ENCODE assay signal across 10 cellular contexts in the genomic region with DNA sequence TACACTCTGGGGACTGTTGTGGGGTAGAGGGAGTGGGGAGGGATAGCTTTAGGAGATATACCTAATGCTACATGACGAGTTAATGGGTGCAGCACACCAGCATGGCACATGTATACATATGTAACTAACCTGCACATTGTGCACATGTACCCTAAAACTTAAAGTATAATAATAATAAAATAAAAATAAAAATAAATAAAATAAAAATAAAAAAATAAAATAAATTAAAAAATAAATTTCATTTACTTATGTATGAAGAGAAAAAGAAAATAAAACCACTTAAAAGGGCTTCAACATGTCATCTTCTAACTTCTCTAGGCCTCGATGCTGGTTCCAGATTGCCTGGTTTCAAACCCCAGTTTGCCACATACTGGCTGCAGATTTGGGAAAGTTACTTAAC. TPM values are rescaled to one million over a fixed set of nuclear protein-coding genes. Genes with fewer than 3 reads are reported as not detected.
"Had no signal": no experiment of that assay in that cellular context is flagged by ENCODE, and none has a peak within 500 bp of the region (broad histone marks: within the 10 kb centered on the region; RNA-seq: fewer than 3 reads in every experiment).

No MANE protein-coding gene starts in this region.

RNA-seq across cellular contexts. Expression of gene HTR1E, which starts 10.2 kb away (rescaled TPM):
- total RNA-seq: OCI-LY7, PC-3, PC-9, Peyer's patch, Right ventricle myocardium inferior, Right ventricle myocardium superior, RPMI7951, SJCRH30, SJSA1, SK-MEL-5 had no signal
